19 cellular contexts compared by ENCODE assay signal in genomic region chr4:109465065-109465464, GRCh38. TPM values are rescaled to one million over a fixed set of nuclear protein-coding genes. Genes with fewer than 3 reads are reported as not detected.
DNase-seq lines count a peak whose midpoint lies in the region; ATAC-seq, FAIRE-seq and TF ChIP-seq lines count a peak whose summit lies in the region.
"Had no signal": no experiment of that assay in that cellular context is flagged by ENCODE, and none has a peak within 500 bp of the region (broad histone marks: within the 10 kb centered on the region; RNA-seq: fewer than 3 reads in every experiment).

No MANE protein-coding gene starts in this region.

- peaks cover 25% of the 10 kb centered on the region for H3K4me1 Mint-ChIP-seq in MCF 10A (ENCODE audit: insufficient read depth, unreplicated experiment)

- no peak overlapping the region for H4K91ac ChIP-seq in H1 (replicated peaks; ENCODE audit: insufficient read length, low read length)

- POLR2A ChIA-PET in MCF 10A (lab: Yijun Ruan, JAX) (interaction anchor here (0.6 to 2.0 kb wide), 6 partner anchors 16 to 238 kb away, joined by 3 to 6 read pairs (median 4); partner anchors contain the start of genes CASP6 and SEC24B), H1 (lab: Charles Lee; ENCODE audit: partially characterized antibody) (interaction anchor here (1.0 to 1.2 kb wide), 2 partner anchors 31 to 839 kb away, joined by 3 to 6 read pairs; partner anchors contain the start of gene SEC24B)

- BruUV-seq in MCF 10A (replicated peaks; lab: Mats Ljungman, UMichigan), result no TSS peak

- no peaks in the 10 kb centered on the region for H3K27me3 Mint-ChIP-seq in MCF 10A (ENCODE audit: insufficient read depth, unreplicated experiment)
- H3K27me3 Mint-ChIP-seq: dendritic cell treated with granulocyte-macrophage colony-stimulating factor and Interleukin-4, amounts not matched to agents 40 ng/mL and 50 ng/mL, for 4 days had no signal

- no peaks in the 10 kb centered on the region for H3K9me3 Mint-ChIP-seq in MCF 10A (ENCODE audit: unreplicated experiment)
- H3K9me3 Mint-ChIP-seq: dendritic cell treated with granulocyte-macrophage colony-stimulating factor and Interleukin-4, amounts not matched to agents 40 ng/mL and 50 ng/mL, for 4 days; T-helper 1 cell treated with Interleukin-12 subunit alpha and Interleukin-12 subunit beta and Interleukin-4 antibody, amounts not matched to agents 30 μg/mL and 1 μg/mL, for 36 hours had no signal

- H3K23ac ChIP-seq in H1 (ENCODE audit: insufficient read length), result no peak overlapping the region

- H3K27me3 ChIP-seq in breast epithelium (no peaks in the 10 kb centered on the region), H1 (replicated peaks in 1 of 4; ENCODE audit: control insufficient read depth in 3 of 4, extremely low read depth in 1 of 4, insufficient read depth in 3 of 4, low read length in 3 of 4) (no peaks in the 10 kb centered on the region), aorta (ENCODE audit: control insufficient read depth in 1 of 2, insufficient read depth in 2 of 2, low read length in 1 of 2) (no peaks in the 10 kb centered on the region), small intestine (ENCODE audit: control insufficient read depth in 2 of 2, insufficient read depth in 2 of 2, low read length in 2 of 2) (no peaks in the 10 kb centered on the region)

- H3K36me3 ChIP-seq in breast epithelium (no peaks in the 10 kb centered on the region), H1 (ENCODE audit: control insufficient read depth in 2 of 4, insufficient read depth in 4 of 4, low read length in 3 of 4) (peaks cover 4 to 22% (median 12%) of the 10 kb centered on the region in 4 experiments; a peak in 6 of 8 replicates), aorta (ENCODE audit: control insufficient read depth in 1 of 2, insufficient read depth in 2 of 2, low read length in 1 of 2) (peaks cover 0 to 2% of the 10 kb centered on the region in 2 donors), small intestine (ENCODE audit: control insufficient read depth in 2 of 2, insufficient read depth in 2 of 2, low read length in 2 of 2) (peaks cover 4 to 10% of the 10 kb centered on the region in 2 donors)
- H3K36me3 ChIP-seq: prostate gland had no signal

- no peak overlapping the region for H3K4me2 ChIP-seq in H1 (ENCODE audit: insufficient read depth in 1 of 2, low read depth in 2 of 2, low read length in 2 of 2)

- no peak overlapping the region for H3K14ac ChIP-seq in H1 (ENCODE audit: insufficient read length)

- no peak overlapping the region for H4K8ac ChIP-seq in H1 (ENCODE audit: extremely low read depth, insufficient read depth, low read length)

- H4K20me1 ChIP-seq in H1 (replicated peaks in 1 of 2; ENCODE audit: control insufficient read depth in 1 of 2, insufficient read depth in 2 of 2, low read length in 2 of 2), result peaks cover 0 to 5% of the 10 kb centered on the region in 2 experiments

- 0 out of 2 replicates have a peak, but pooled peaks cover 2% of the 10 kb centered on the region for H3K23me2 ChIP-seq in H1 (ENCODE audit: low read depth, low read length)

- ATAC-seq in left ventricle myocardium superior (peak; percentile 86), aorta (ENCODE audit: low FRiP score) (no peak), HG03342 (IDR thresholded peaks at IDR 0.05; ENCODE audit: unreplicated experiment) (no peak)
- ATAC-seq: esophagus mucosa had no signal

- H3K9me3 ChIP-seq in breast epithelium, result no peaks in the 10 kb centered on the region
- no peaks in the 10 kb centered on the region for H3K9me3 ChIP-seq in H1 (ENCODE audit: insufficient read depth in 2 of 2, low read depth in 1 of 2, low read length in 1 of 2)
- no peaks in the 10 kb centered on the region for H3K9me3 ChIP-seq in aorta (ENCODE audit: control insufficient read depth, low read length)
- H3K9me3 ChIP-seq in small intestine (ENCODE audit: control insufficient read depth, low read depth), result no peaks in the 10 kb centered on the region
- H3K9me3 ChIP-seq: prostate gland had no signal

- CTCF ChIA-PET in MCF 10A (lab: Yijun Ruan, JAX), result no interaction called here
- CTCF ChIA-PET in H1 (lab: Charles Lee; ENCODE audit: partially characterized antibody), result interaction anchor here (0.7 to 1.8 kb wide), 3 partner anchors 18 to 238 kb away, joined by 3 to 6 read pairs (median 3); partner anchors contain the start of genes CASP6 and SEC24B

- no peak overlapping the region for H2AFZ ChIP-seq in H1 (ENCODE audit: low read length)

- no peak overlapping the region for H3K56ac ChIP-seq in H1 (replicated peaks; ENCODE audit: insufficient read length, low read depth, low read length)

- H3K27ac Mint-ChIP-seq in MCF 10A (ENCODE audit: low read depth, unreplicated experiment), result no peak overlapping the region
- H3K27ac Mint-ChIP-seq: dendritic cell treated with granulocyte-macrophage colony-stimulating factor and Interleukin-4, amounts not matched to agents 40 ng/mL and 50 ng/mL, for 4 days; T-helper 1 cell treated with Interleukin-12 subunit alpha and Interleukin-12 subunit beta and Interleukin-4 antibody, amounts not matched to agents 30 μg/mL and 1 μg/mL, for 36 hours had no signal

- H3K4me1 ChIP-seq in breast epithelium, result no peaks in the 10 kb centered on the region
- H3K4me1 ChIP-seq in H1 (replicated peaks in 1 of 4; ENCODE audit: control insufficient read depth in 3 of 4, insufficient read depth in 4 of 4, low read length in 3 of 4), result 0 out of 7 replicates have a peak, but pooled peaks cover 0 to 2% (median 0%) of the 10 kb centered on the region in 4 experiments
- peaks cover 0 to 6% of the 10 kb centered on the region in 2 donors for H3K4me1 ChIP-seq in aorta (ENCODE audit: control insufficient read depth in 1 of 2, insufficient read depth in 2 of 2, low read length in 2 of 2)
- no peaks in the 10 kb centered on the region for H3K4me1 ChIP-seq in small intestine (ENCODE audit: control insufficient read depth in 2 of 2, insufficient read depth in 1 of 2, low read depth in 1 of 2, low read length in 1 of 2)
- H3K4me1 ChIP-seq: prostate gland had no signal

- no peak for TF ChIP-seq RAD21 in H1 (IDR thresholded peaks at IDR 0.05 in 1 of 2, conservative IDR thresholded peaks at IDR 0.05 in 1 of 2; ENCODE audit: low read depth in 2 of 2, low read length in 2 of 2)

- H2BK120ac ChIP-seq in H1 (replicated peaks; ENCODE audit: low read depth, low read length), result no peak overlapping the region

- WGBS in H1 (ENCODE audit: extremely low coverage in 1 of 2, insufficient coverage in 1 of 2, insufficient read length in 1 of 2, insufficient replicate concordance in 2 of 2, low coverage in 1 of 2, low lambda C conversion rate in 2 of 2, missing lambda C conversion rate in 1 of 2), 2 experiments, result 95% methylated on average over 2 of the region's 2 CpGs; no CpG with 5 or more reads in 1 of the 2 experiments
- WGBS in aorta, 2 donors, result 2 to 10% methylated on average over 2 of the region's 2 CpGs
- 81 to 95% (median 89%) methylated on average over 2 of the region's 2 CpGs for WGBS in small intestine, 3 donors

- TF ChIP-seq CTCF in MCF 10A (IDR thresholded peaks at IDR 0.05; ENCODE audit: unreplicated experiment) (no peak), breast epithelium (IDR thresholded peaks at IDR 0.05) (no peak), H1 (IDR thresholded peaks at IDR 0.05; ENCODE audit: control extremely low read depth in 1 of 3, insufficient read depth in 1 of 3, low read depth in 1 of 3, low read length in 3 of 3) (no peak)

- no peak overlapping the region for H2BK5ac ChIP-seq in H1 (ENCODE audit: low read depth, low read length)

- H2BK20ac ChIP-seq in H1 (ENCODE audit: low read length), result no peak overlapping the region

- H3K79me2 ChIP-seq in H1 (ENCODE audit: control insufficient read depth in 1 of 2, insufficient read depth in 2 of 2, low read length in 2 of 2), result peaks cover 0 to 63% of the 10 kb centered on the region in 2 experiments; a peak in 2 of 4 replicates

- no peak overlapping the region for H4K5ac ChIP-seq in H1 (ENCODE audit: insufficient read length, low read depth, low read length)

- no peak overlapping the region for H2BK12ac ChIP-seq in H1 (ENCODE audit: low read depth, low read length)

- H3K4me3 Mint-ChIP-seq in MCF 10A (ENCODE audit: unreplicated experiment), result no peak overlapping the region
- H3K4me3 Mint-ChIP-seq: dendritic cell treated with granulocyte-macrophage colony-stimulating factor and Interleukin-4, amounts not matched to agents 40 ng/mL and 50 ng/mL, for 4 days; T-helper 1 cell treated with Interleukin-12 subunit alpha and Interleukin-12 subunit beta and Interleukin-4 antibody, amounts not matched to agents 30 μg/mL and 1 μg/mL, for 36 hours had no signal

- peaks cover 6% of the 10 kb centered on the region for H3K79me1 ChIP-seq in H1 (ENCODE audit: low read depth, low read length)

- H3K36me3 Mint-ChIP-seq in MCF 10A (ENCODE audit: insufficient read depth, unreplicated experiment), result peaks cover 48% of the 10 kb centered on the region

- no peak overlapping the region for H3K18ac ChIP-seq in H1 (ENCODE audit: extremely low read depth, low read length)

- intact Hi-C loops in MCF 10A (cut with micrococcal nuclease), result no loop called here
- intact Hi-C loops in breast epithelium (cut with DNase I; ENCODE audit: low total_unique reads), result no loop called here
- intact Hi-C loops in left ventricle myocardium superior (cut with micrococcal nuclease), result no loop called here
- intact Hi-C loops in aorta (cut with DNase I), result no loop called here

- H3K4me3 ChIP-seq in breast epithelium (no peak overlapping the region), H1 (ENCODE audit: extremely low read depth in 1 of 4, insufficient read depth in 2 of 4, low read depth in 3 of 4, low read length in 4 of 4) (no peak overlapping the region), aorta (ENCODE audit: low read length in 2 of 2) (no peak overlapping the region), small intestine (ENCODE audit: low read depth in 1 of 2, low read length in 2 of 2) (no peak overlapping the region)
- H3K4me3 ChIP-seq: prostate gland had no signal

- FAIRE-seq in H1 (lab: Jason Lieb, UNC) (peak; percentile 24), small intestine (lab: Jason Lieb, UNC) (no peak)

- DNase-seq in MCF 10A (ENCODE audit: unreplicated experiment) (peak; percentile 37), breast epithelium (ENCODE audit: low spot score in 2 of 2) (no peak), H1 (ENCODE audit: low read depth in 1 of 2, low spot score in 2 of 2) (no peak), left ventricle myocardium superior (no peak), stromal cell of bone marrow (ENCODE audit: low read depth) (peak; percentile 17), aorta (no peak), small intestine (no peak)
- DNase-seq: activated gamma-delta T cell treated with Interleukin-2 at 50 U/mL for 16 hours; DMS79 treated with DMSO at 0.1 percent for 48 hours; NCI-H1436 treated with DMSO at 0.1 percent for 48 hours; NCI-H226; SIG-M5; stimulated activated CD4-positive, alpha-beta T cell treated with anti-CD3 and anti-CD28 coated beads, Interleukin-15, amount 100 ng/mL, for 24 hours; stimulated activated naive CD4-positive, alpha-beta T cell treated with Interleukin-2 at 50 U/mL for 16 hours had no signal

- H2BK15ac ChIP-seq in H1 (ENCODE audit: low read length), result no peak overlapping the region

- no peak overlapping the region for H2AK5ac ChIP-seq in H1 (ENCODE audit: low read depth, low read length)

- no peak for TF ChIP-seq EP300 in H1 (IDR thresholded peaks at IDR 0.05; ENCODE audit: borderline replicate concordance in 1 of 2, low read depth in 2 of 2, low read length in 2 of 2)

- H3K27ac ChIP-seq in breast epithelium (no peak overlapping the region), H1 (ENCODE audit: low read depth, low read length) (no peak overlapping the region), aorta (ENCODE audit: low read depth in 1 of 2, low read length in 2 of 2) (no peak overlapping the region), small intestine (ENCODE audit: low read depth in 1 of 2, low read length in 1 of 2) (no peak overlapping the region)
- H3K27ac ChIP-seq: prostate gland had no signal

- H3K9ac ChIP-seq in H1 (replicated peaks in 1 of 4; ENCODE audit: extremely low read depth in 1 of 4, low read depth in 3 of 4, low read length in 3 of 4), result no peak overlapping the region

- TF ChIP-seq POLR2A in breast epithelium (IDR thresholded peaks at IDR 0.05), result no peak
- no peak for TF ChIP-seq POLR2A in H1 (IDR thresholded peaks at IDR 0.05; ENCODE audit: control extremely low read depth in 1 of 2, low read depth in 2 of 2, low read length in 2 of 2)

- no peak overlapping the region for H3K4ac ChIP-seq in H1 (replicated peaks; ENCODE audit: insufficient read length, low read depth, low read length)

RNA-seq across cellular contexts. Expression of gene SEC24B, which starts 31.4 kb away (rescaled TPM):
- 33.9 and 35.0 TPM in 2 replicates for total RNA-seq in MCF 10A (2022)
- 10 to 100 TPM; 39.2 to 51.2 (median 42.3) TPM for total RNA-seq in breast epithelium
- total RNA-seq in H1 (2021; fragmentation: NEBNext Ultra II Directional; extraction: Animal tissue kit (Norgen Biotek cat#: 25700)), result 24.2 and 25.6 TPM in 2 replicates
- polyA plus RNA-seq in H1 (2011; rRNA removed), result 20.5 and 30.9 TPM in 2 replicates
- polyA plus RNA-seq in H1 (2011; cell fraction: cytosol; rRNA removed), result 21.1 TPM
- 24.8 TPM for polyA plus RNA-seq in H1 (2011; cell fraction: nucleus; rRNA removed)
- polyA plus RNA-seq in H1 (2012, experiment 1 of 2), result 11.7 to 17.1 TPM (median 14.9 TPM) in 4 replicates
- 1.2 TPM for polyA plus RNA-seq in H1 (2012, experiment 2 of 2)
- 15.1 TPM for polyA plus RNA-seq in H1 (2013, experiment 1 of 2)
- polyA plus RNA-seq in H1 (2013, experiment 2 of 2), result 15.1 TPM
- 95.6 and 123 TPM in 2 replicates for polyA minus RNA-seq in H1 (2011; rRNA and poly(A)+ RNA removed)
- 23.7 TPM for polyA minus RNA-seq in H1 (2011; cell fraction: cytosol; rRNA and poly(A)+ RNA removed)
- 71.0 TPM for polyA minus RNA-seq in H1 (2011; cell fraction: nucleus; rRNA and poly(A)+ RNA removed)
- total RNA-seq in left ventricle myocardium superior, result 29.3 TPM
- total RNA-seq in aorta, result 10 to 100 TPM; 35.6 to 40.8 TPM
- 10 to 100 TPM in 1 of 2 donors, 1 to 10 TPM in 1; 7.3 to 13.8 TPM for polyA plus RNA-seq in aorta
- 10 to 100 TPM in 2 of 3 donors, 1 to 10 TPM in 1; 9.5 to 11.2 (median 10.1) TPM for polyA plus RNA-seq in small intestine

Comparison
In these comparisons a context has a peak if more than half of its experiments do, and no peak if none do; other contexts are left out.
1. DNase-seq: peak in MCF 10A (single experiment) and stromal cell of bone marrow (single experiment); none in breast epithelium (0 of 2), H1 (0 of 2), left ventricle myocardium superior (single experiment), aorta (0 of 2) and small intestine (single experiment).